In genomic region chr10:9825491-9826018, GRCh38 we compare ENCODE assay signal across 14 cellular contexts.
DNase-seq lines count a peak whose midpoint lies in the region; ATAC-seq and TF ChIP-seq lines count a peak whose summit lies in the region.
"Had no signal": no experiment of that assay in that cellular context is flagged by ENCODE, and none has a peak within 500 bp of the region (broad histone marks: within the 10 kb centered on the region; RNA-seq: fewer than 3 reads in every experiment).

No MANE protein-coding gene starts in this region.

- in situ Hi-C loops in IMR-90 (cut with MboI; ENCODE audit: low sequenced_read_pairs) = no loop called here

- no peak overlapping the region for H2BK15ac ChIP-seq in IMR-90 (ENCODE audit: low read depth, low read length)

- DNase-seq in A172 (ENCODE audit: low spot score) (peak; percentile 1), IMR-90 (peak; percentile 30), astrocyte of the hippocampus (ENCODE audit: low read depth, low spot score) (peak; percentile 14), kidney glomerular epithelial cell (lab: John Stamatoyannopoulos, UW) (peak; percentile 25), ecto neural progenitor cell (ENCODE audit: low spot score) (no peak), OCI-LY7 (ENCODE audit: low spot score) (no peak), cardiac septum (ENCODE audit: low spot score) (no peak), sigmoid colon (no peak)
- DNase-seq: activated CD4-positive, CD25-positive, alpha-beta regulatory T cell treated with anti-CD3 and anti-CD28 coated beads, Interleukin-2, amount 50 U/mL, for 72 hours; activated T-cell treated with anti-CD3 and anti-CD28 coated beads, Interleukin-2, amount 50 U/mL, for 1 hour; effector memory CD8-positive, alpha-beta T cell; left ventricle myocardium superior; NCI-H1930 had no signal

- peak overlapping the region; percentile 48; the same call in 1 of the 2 replicates for H4K5ac ChIP-seq in IMR-90 (ENCODE audit: low read depth, low read length)

- H4K20me1 ChIP-seq in IMR-90 (ENCODE audit: insufficient read depth, low read length) = no peaks in the 10 kb centered on the region
- H4K20me1 ChIP-seq in OCI-LY7 (ENCODE audit: insufficient read depth, low read length) = no peaks in the 10 kb centered on the region

- POLR2A ChIA-PET in IMR-90 (lab: Charles Lee; ENCODE audit: unreplicated experiment) = no interaction called here
- POLR2A ChIA-PET in OCI-LY7 (lab: Charles Lee) = no interaction called here

- no peak overlapping the region for H3K4ac ChIP-seq in IMR-90 (ENCODE audit: low read depth, low read length)

- H2BK20ac ChIP-seq in IMR-90 (ENCODE audit: low read depth, low read length) = no peak overlapping the region

- TF ChIP-seq POLR2A in IMR-90 (IDR thresholded peaks at IDR 0.05; ENCODE audit: low read depth, low read length) (no peak), sigmoid colon (IDR thresholded peaks at IDR 0.05) (no peak)

- no peak for TF ChIP-seq RAD21 in IMR-90 (IDR thresholded peaks at IDR 0.05; ENCODE audit: low read length)

- no peak overlapping the region for H3K56ac ChIP-seq in IMR-90 (ENCODE audit: extremely low read depth, insufficient read depth, low read length)

- no peaks in the 10 kb centered on the region for H3K36me3 ChIP-seq in IMR-90 (ENCODE audit: control insufficient read depth, insufficient read depth, low read length)
- no peaks in the 10 kb centered on the region for H3K36me3 ChIP-seq in OCI-LY7 (ENCODE audit: insufficient read depth, low read length)
- H3K36me3 ChIP-seq in sigmoid colon = no peaks in the 10 kb centered on the region

- H2AK9ac ChIP-seq in IMR-90 (replicated peaks; ENCODE audit: low read depth, low read length, poor library complexity) = no peak overlapping the region

- H3K23ac ChIP-seq in IMR-90 (ENCODE audit: low read depth, low read length) = no peak overlapping the region

- no peaks in the 10 kb centered on the region for H3K9me3 ChIP-seq in IMR-90 (ENCODE audit: control insufficient read depth, insufficient read depth, low read length)
- H3K9me3 ChIP-seq in OCI-LY7 (ENCODE audit: low read length) = no peaks in the 10 kb centered on the region
- no peaks in the 10 kb centered on the region for H3K9me3 ChIP-seq in sigmoid colon

- H3K27ac ChIP-seq in IMR-90 (ENCODE audit: insufficient read depth, low read length) (no peak overlapping the region), OCI-LY7 (ENCODE audit: low read depth, low read length, poor library complexity, severe bottlenecking) (no peak overlapping the region), sigmoid colon (no peak overlapping the region)
- H3K27ac ChIP-seq: SK-N-MC had no signal

- no peak overlapping the region for H3K4me3 ChIP-seq in IMR-90 (ENCODE audit: insufficient read depth, low read depth, low read length)
- H3K4me3 ChIP-seq in OCI-LY7 (ENCODE audit: low read depth, low read length, poor library complexity, severe bottlenecking) = no peak overlapping the region
- H3K4me3 ChIP-seq in sigmoid colon = no peak overlapping the region
- H3K4me3 ChIP-seq: SK-N-MC had no signal

- dilution Hi-C loops in IMR-90 (cut with HindIII; ENCODE audit: low sequenced_read_pairs, unreplicated experiment) = no loop called here

- H3K27me3 ChIP-seq in IMR-90 (ENCODE audit: control insufficient read depth, insufficient read depth, low read length) = no peaks in the 10 kb centered on the region
- H3K27me3 ChIP-seq in sigmoid colon = no peaks in the 10 kb centered on the region

- H2AFZ ChIP-seq in IMR-90 (replicated peaks; ENCODE audit: low read length, poor library complexity) (no peak overlapping the region), OCI-LY7 (ENCODE audit: low read length) (no peak overlapping the region)

- H2BK5ac ChIP-seq in IMR-90 (ENCODE audit: low read depth, low read length, poor library complexity, severe bottlenecking) = no peak overlapping the region

- WGBS in IMR-90 (ENCODE audit: extremely low coverage in 2 of 2, insufficient read length in 1 of 2), 2 experiments = no CpG with 5 or more reads among the region's 8 CpGs
- 74 to 84% methylated on average over 8 of the region's 8 CpGs for WGBS in sigmoid colon, 2 donors

- H3K4me2 ChIP-seq in IMR-90 (ENCODE audit: low read depth, low read length) (no peak overlapping the region), OCI-LY7 (ENCODE audit: low read length) (no peak overlapping the region)

- H3K79me1 ChIP-seq in IMR-90 (ENCODE audit: low read depth in 1 of 2, low read length in 2 of 2) = no peaks in the 10 kb centered on the region

- H4K91ac ChIP-seq in IMR-90 (ENCODE audit: insufficient read depth, low read depth, low read length) = no peak overlapping the region

- H3K9me1 ChIP-seq in IMR-90 (ENCODE audit: insufficient read depth, low read length) = no peaks in the 10 kb centered on the region

- CTCF ChIA-PET in IMR-90 (lab: Yijun Ruan, JAX) = interaction anchor here (0.7 kb wide), 1 partner anchor 62 kb away, joined by 3 read pairs; no protein-coding TSS in a partner anchor
- CTCF ChIA-PET in OCI-LY7 (lab: Charles Lee; ENCODE audit: unreplicated experiment) = no interaction called here

- TF ChIP-seq CTCF in IMR-90 (conservative IDR thresholded peaks at IDR 0.05; ENCODE audit: low read depth, low read length) (no peak), OCI-LY7 (conservative IDR thresholded peaks at IDR 0.05; ENCODE audit: low read length) (no peak), sigmoid colon (IDR thresholded peaks at IDR 0.05) (no peak)

- intact Hi-C loops in IMR-90 (cut with micrococcal nuclease) = no loop called here
- intact Hi-C loops in OCI-LY7 (cut with micrococcal nuclease; ENCODE audit: unreplicated experiment) = no loop called here
- intact Hi-C loops in cardiac septum (cut with DNase I) = no loop called here
- intact Hi-C loops in sigmoid colon (cut with DNase I) = no loop called here

- no peak overlapping the region for H4K8ac ChIP-seq in IMR-90 (ENCODE audit: low read depth in 2 of 2, low read length in 2 of 2)

- no peak overlapping the region for H2AK5ac ChIP-seq in IMR-90 (ENCODE audit: low read depth, low read length)

- no peaks in the 10 kb centered on the region for H3K9me2 ChIP-seq in OCI-LY7 (ENCODE audit: insufficient read depth, low read length)

- no peak overlapping the region for H3K9ac ChIP-seq in IMR-90 (ENCODE audit: low read depth, low read length)

- BruUV-seq in IMR-90 (replicated peaks; lab: Mats Ljungman, UMichigan) (no TSS peak), OCI-LY7 (replicated peaks; lab: Mats Ljungman, UMichigan) (no TSS peak)

- no peak overlapping the region for H3K14ac ChIP-seq in IMR-90 (replicated peaks; ENCODE audit: low read depth, low read length)

- H3K4me1 ChIP-seq in IMR-90 (ENCODE audit: control insufficient read depth, insufficient read depth, low read length) (0 out of 2 replicates have a peak, but pooled peaks cover 1% of the 10 kb centered on the region), OCI-LY7 (ENCODE audit: insufficient read depth, low read length, poor library complexity, severe bottlenecking) (no peaks in the 10 kb centered on the region), sigmoid colon (no peaks in the 10 kb centered on the region)

- H2BK120ac ChIP-seq in IMR-90 (ENCODE audit: low read depth, low read length) = no peak overlapping the region

- no peak for TF ChIP-seq EP300 in sigmoid colon (IDR thresholded peaks at IDR 0.05)

- peak; percentile 48 for ATAC-seq in IMR-90 (ENCODE audit: low read depth)
- ATAC-seq: effector memory CD8-positive, alpha-beta T cell; left ventricle myocardium superior had no signal

- H3K18ac ChIP-seq in IMR-90 (ENCODE audit: low read depth, low read length) = peak overlapping the region; percentile 71

- no peaks in the 10 kb centered on the region for H3K79me2 ChIP-seq in OCI-LY7 (ENCODE audit: insufficient read depth, low read depth, low read length)

TF ChIP-seq in IMR-90, 13 proteins besides CTCF, POLR2A, EP300 and RAD21:
- no peak for TF ChIP-seq CHD1 (IDR thresholded peaks at IDR 0.05; ENCODE audit: low read depth, low read length)
- no peak for TF ChIP-seq MAZ (IDR thresholded peaks at IDR 0.05; ENCODE audit: borderline replicate concordance, low read depth, low read length)
- no peak for TF ChIP-seq SMC3 (IDR thresholded peaks at IDR 0.05; ENCODE audit: low read depth, low read length)
- no peak for TF ChIP-seq USF2 (IDR thresholded peaks at IDR 0.05; ENCODE audit: low read depth, low read length)
- no peak for TF ChIP-seq ELK1 (IDR thresholded peaks at IDR 0.05; ENCODE audit: borderline replicate concordance, low read depth, low read length)
- no peak for TF ChIP-seq NFE2L2 (IDR thresholded peaks at IDR 0.05; ENCODE audit: low read depth, low read length)
- TF ChIP-seq RFX5 (IDR thresholded peaks at IDR 0.05; ENCODE audit: low read depth, low read length) = no peak
- no peak for TF ChIP-seq MAFK (IDR thresholded peaks at IDR 0.05; ENCODE audit: low read depth, low read length)
- TF ChIP-seq RCOR1 (IDR thresholded peaks at IDR 0.05; ENCODE audit: insufficient replicate concordance, low read length) = no peak
- no peak for TF ChIP-seq MXI1 (IDR thresholded peaks at IDR 0.05; ENCODE audit: borderline replicate concordance, low read depth, low read length)
- no peak for TF ChIP-seq CEBPB (IDR thresholded peaks at IDR 0.05; ENCODE audit: low read depth, low read length)
- no peak for TF ChIP-seq FOS (IDR thresholded peaks at IDR 0.05; ENCODE audit: low read depth, low read length)
- TF ChIP-seq BHLHE40 (IDR thresholded peaks at IDR 0.05; ENCODE audit: low read depth, low read length) = no peak

Comparison
In these comparisons a context has a peak if more than half of its experiments do, and no peak if none do; other contexts are left out.
1. DNase-seq: peak in A172 (single experiment), IMR-90 (single experiment), astrocyte of the hippocampus (single experiment) and kidney glomerular epithelial cell (single experiment); none in ecto neural progenitor cell (single experiment), OCI-LY7 (single experiment), cardiac septum (single experiment) and sigmoid colon (single experiment).